1 cellular context compared by ENCODE assay signal in genomic region chr2:207286106-207286505, GRCh38.
TF ChIP-seq lines count a peak whose summit lies in the region.

No MANE protein-coding gene starts in this region.

TF ChIP-seq in GM12878, 131 proteins besides CTCF, POLR2A, EP300 and RAD21 (continued from another document and continues in another):
- peak; percentile 91; the same call in 1 of the 2 replicates for TF ChIP-seq ZBED1 (IDR thresholded peaks at IDR 0.05; ENCODE audit: borderline replicate concordance)
- peak in 1 of 2 experiments; percentile 43; a peak in 1 of 4 replicates for TF ChIP-seq ETV6 (conservative IDR thresholded peaks at IDR 0.05 in 1 of 2, IDR thresholded peaks at IDR 0.05 in 1 of 2; ENCODE audit: borderline replicate concordance in 1 of 2, low read depth in 1 of 2)
- peak; percentile 87 for TF ChIP-seq CREM (IDR thresholded peaks at IDR 0.05; ENCODE audit: low read depth)
- TF ChIP-seq NFIC (IDR thresholded peaks at IDR 0.05; ENCODE audit: low read depth, low read length): peak; percentile 97
- no peak for TF ChIP-seq ZNF24 (IDR thresholded peaks at IDR 0.05)
- no peak for TF ChIP-seq JUND (IDR thresholded peaks at IDR 0.05; ENCODE audit: low read depth, low read length)
- no peak for TF ChIP-seq LARP7 (IDR thresholded peaks at IDR 0.05)
- TF ChIP-seq PML (IDR thresholded peaks at IDR 0.05; ENCODE audit: low read length): peak; percentile 23; the same call in 1 of the 2 replicates
- TF ChIP-seq SMC3 (IDR thresholded peaks at IDR 0.05; ENCODE audit: borderline replicate concordance, low read length): no peak
- TF ChIP-seq CEBPB (IDR thresholded peaks at IDR 0.05; ENCODE audit: borderline replicate concordance in 1 of 2, low read depth in 2 of 2, low read length in 2 of 2): peak in 1 of 2 experiments; percentile 89; a peak in 1 of 4 replicates
- peak; percentile 69 for TF ChIP-seq MEF2B (IDR thresholded peaks at IDR 0.05; ENCODE audit: partially characterized antibody, poor library complexity, severe bottlenecking)
- TF ChIP-seq NR2F1 (conservative IDR thresholded peaks at IDR 0.05): peak; percentile 38; the same call in 1 of the 2 replicates
- no peak for TF ChIP-seq TAF1 (IDR thresholded peaks at IDR 0.05; ENCODE audit: borderline replicate concordance, low read depth, low read length)
- peak; percentile 43; the same call in 1 of the 2 replicates for TF ChIP-seq GABPA (IDR thresholded peaks at IDR 0.05; ENCODE audit: low read depth)
- TF ChIP-seq RELB (IDR thresholded peaks at IDR 0.05; ENCODE audit: low read depth): 0 out of 2 replicates have a peak, but pooled peaks have one; percentile 50
- peak; percentile 79 for TF ChIP-seq IKZF1 (conservative IDR thresholded peaks at IDR 0.05)
- no peak for TF ChIP-seq EZH2 (IDR thresholded peaks at IDR 0.05; ENCODE audit: borderline replicate concordance, control insufficient read depth, low read depth, low read length)
- TF ChIP-seq RCOR1 (conservative IDR thresholded peaks at IDR 0.05; ENCODE audit: low read depth, low read length): no peak
- TF ChIP-seq SP1 (IDR thresholded peaks at IDR 0.05; ENCODE audit: low read depth, low read length): peak; percentile 11
- TF ChIP-seq CREB1 (IDR thresholded peaks at IDR 0.05; ENCODE audit: low read depth): peak; percentile 58; the same call in 1 of the 2 replicates
- TF ChIP-seq, protein P1, sequence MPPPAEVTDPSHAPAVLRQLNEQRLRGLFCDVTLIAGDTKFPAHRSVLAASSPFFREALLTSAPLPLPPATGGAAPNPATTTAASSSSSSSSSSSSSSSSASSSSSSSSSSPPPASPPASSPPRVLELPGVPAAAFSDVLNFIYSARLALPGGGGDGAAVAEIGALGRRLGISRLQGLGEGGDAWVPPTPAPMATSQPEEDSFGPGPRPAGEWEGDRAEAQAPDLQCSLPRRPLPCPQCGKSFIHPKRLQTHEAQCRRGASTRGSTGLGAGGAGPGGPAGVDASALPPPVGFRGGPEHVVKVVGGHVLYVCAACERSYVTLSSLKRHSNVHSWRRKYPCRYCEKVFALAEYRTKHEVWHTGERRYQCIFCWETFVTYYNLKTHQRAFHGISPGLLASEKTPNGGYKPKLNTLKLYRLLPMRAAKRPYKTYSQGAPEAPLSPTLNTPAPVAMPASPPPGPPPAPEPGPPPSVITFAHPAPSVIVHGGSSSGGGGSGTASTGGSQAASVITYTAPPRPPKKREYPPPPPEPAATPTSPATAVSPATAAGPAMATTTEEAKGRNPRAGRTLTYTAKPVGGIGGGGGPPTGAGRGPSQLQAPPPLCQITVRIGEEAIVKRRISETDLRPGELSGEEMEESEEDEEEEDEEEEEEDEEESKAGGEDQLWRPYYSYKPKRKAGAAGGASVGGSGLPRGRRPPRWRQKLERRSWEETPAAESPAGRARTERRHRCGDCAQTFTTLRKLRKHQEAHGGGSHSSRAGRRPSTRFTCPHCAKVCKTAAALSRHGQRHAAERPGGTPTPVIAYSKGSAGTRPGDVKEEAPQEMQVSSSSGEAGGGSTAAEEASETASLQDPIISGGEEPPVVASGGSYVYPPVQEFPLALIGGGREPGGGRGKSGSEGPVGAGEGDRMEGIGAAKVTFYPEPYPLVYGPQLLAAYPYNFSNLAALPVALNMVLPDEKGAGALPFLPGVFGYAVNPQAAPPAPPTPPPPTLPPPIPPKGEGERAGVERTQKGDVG (CRISPR knock-in tag; IDR thresholded peaks at IDR 0.05): no peak
- TF ChIP-seq FOXM1 (IDR thresholded peaks at IDR 0.05; ENCODE audit: low read depth, low read length): peak; percentile 96
- TF ChIP-seq TCF7 (IDR thresholded peaks at IDR 0.05; ENCODE audit: borderline replicate concordance): peak; percentile 86
- TF ChIP-seq ATF3 (IDR thresholded peaks at IDR 0.05; ENCODE audit: borderline replicate concordance, extremely low read depth, low read depth, low read length): no peak
- no peak for TF ChIP-seq NFXL1 (IDR thresholded peaks at IDR 0.05; ENCODE audit: borderline replicate concordance)
- no peak for TF ChIP-seq POLR2AphosphoS2 (IDR thresholded peaks at IDR 0.05; ENCODE audit: low read depth, low read length)
- peak; percentile 90 for TF ChIP-seq TBL1XR1 (IDR thresholded peaks at IDR 0.05; ENCODE audit: low read depth, low read length)
- TF ChIP-seq CBFB (IDR thresholded peaks at IDR 0.05; ENCODE audit: low read depth): no peak
- peak; percentile 41 to 59; a peak in 2 of 4 replicates for TF ChIP-seq BHLHE40 (IDR thresholded peaks at IDR 0.05; ENCODE audit: borderline replicate concordance in 1 of 2, low read depth in 2 of 2, low read length in 1 of 2)
- peak; percentile 84 for TF ChIP-seq BCL11A (IDR thresholded peaks at IDR 0.05; ENCODE audit: low read depth, low read length)
- TF ChIP-seq RUNX3 (IDR thresholded peaks at IDR 0.05; ENCODE audit: low read length): peak; percentile 94
- TF ChIP-seq POLR2AphosphoS5 (IDR thresholded peaks at IDR 0.05; ENCODE audit: low read length): no peak
- peak; percentile 36 for TF ChIP-seq RELA (IDR thresholded peaks at IDR 0.05; ENCODE audit: borderline replicate concordance, partially characterized antibody)
- no peak for TF ChIP-seq BACH1 (IDR thresholded peaks at IDR 0.05; ENCODE audit: borderline replicate concordance)
- no peak for TF ChIP-seq YBX1 (IDR thresholded peaks at IDR 0.05)
- TF ChIP-seq KDM1A (IDR thresholded peaks at IDR 0.05; ENCODE audit: borderline replicate concordance): no peak
- peak in 1 of 2 experiments; percentile 65; a peak in 1 of 4 replicates for TF ChIP-seq SRF (IDR thresholded peaks at IDR 0.05; ENCODE audit: low read depth in 2 of 2, low read length in 2 of 2)
- peak; percentile 59; the same call in 1 of the 2 replicates for TF ChIP-seq MTA2 (IDR thresholded peaks at IDR 0.05; ENCODE audit: low read depth)
- TF ChIP-seq, protein P2, sequence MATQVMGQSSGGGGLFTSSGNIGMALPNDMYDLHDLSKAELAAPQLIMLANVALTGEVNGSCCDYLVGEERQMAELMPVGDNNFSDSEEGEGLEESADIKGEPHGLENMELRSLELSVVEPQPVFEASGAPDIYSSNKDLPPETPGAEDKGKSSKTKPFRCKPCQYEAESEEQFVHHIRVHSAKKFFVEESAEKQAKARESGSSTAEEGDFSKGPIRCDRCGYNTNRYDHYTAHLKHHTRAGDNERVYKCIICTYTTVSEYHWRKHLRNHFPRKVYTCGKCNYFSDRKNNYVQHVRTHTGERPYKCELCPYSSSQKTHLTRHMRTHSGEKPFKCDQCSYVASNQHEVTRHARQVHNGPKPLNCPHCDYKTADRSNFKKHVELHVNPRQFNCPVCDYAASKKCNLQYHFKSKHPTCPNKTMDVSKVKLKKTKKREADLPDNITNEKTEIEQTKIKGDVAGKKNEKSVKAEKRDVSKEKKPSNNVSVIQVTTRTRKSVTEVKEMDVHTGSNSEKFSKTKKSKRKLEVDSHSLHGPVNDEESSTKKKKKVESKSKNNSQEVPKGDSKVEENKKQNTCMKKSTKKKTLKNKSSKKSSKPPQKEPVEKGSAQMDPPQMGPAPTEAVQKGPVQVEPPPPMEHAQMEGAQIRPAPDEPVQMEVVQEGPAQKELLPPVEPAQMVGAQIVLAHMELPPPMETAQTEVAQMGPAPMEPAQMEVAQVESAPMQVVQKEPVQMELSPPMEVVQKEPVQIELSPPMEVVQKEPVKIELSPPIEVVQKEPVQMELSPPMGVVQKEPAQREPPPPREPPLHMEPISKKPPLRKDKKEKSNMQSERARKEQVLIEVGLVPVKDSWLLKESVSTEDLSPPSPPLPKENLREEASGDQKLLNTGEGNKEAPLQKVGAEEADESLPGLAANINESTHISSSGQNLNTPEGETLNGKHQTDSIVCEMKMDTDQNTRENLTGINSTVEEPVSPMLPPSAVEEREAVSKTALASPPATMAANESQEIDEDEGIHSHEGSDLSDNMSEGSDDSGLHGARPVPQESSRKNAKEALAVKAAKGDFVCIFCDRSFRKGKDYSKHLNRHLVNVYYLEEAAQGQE (IDR thresholded peaks at IDR 0.05; ENCODE audit: low read depth, low read length): no peak
- peak; percentile 64; the same call in 1 of the 2 replicates for TF ChIP-seq PAX5 (IDR thresholded peaks at IDR 0.05; ENCODE audit: borderline replicate concordance, low read depth, low read length)
- TF ChIP-seq JUNB (IDR thresholded peaks at IDR 0.05): peak; percentile 98
- TF ChIP-seq, protein P3, sequence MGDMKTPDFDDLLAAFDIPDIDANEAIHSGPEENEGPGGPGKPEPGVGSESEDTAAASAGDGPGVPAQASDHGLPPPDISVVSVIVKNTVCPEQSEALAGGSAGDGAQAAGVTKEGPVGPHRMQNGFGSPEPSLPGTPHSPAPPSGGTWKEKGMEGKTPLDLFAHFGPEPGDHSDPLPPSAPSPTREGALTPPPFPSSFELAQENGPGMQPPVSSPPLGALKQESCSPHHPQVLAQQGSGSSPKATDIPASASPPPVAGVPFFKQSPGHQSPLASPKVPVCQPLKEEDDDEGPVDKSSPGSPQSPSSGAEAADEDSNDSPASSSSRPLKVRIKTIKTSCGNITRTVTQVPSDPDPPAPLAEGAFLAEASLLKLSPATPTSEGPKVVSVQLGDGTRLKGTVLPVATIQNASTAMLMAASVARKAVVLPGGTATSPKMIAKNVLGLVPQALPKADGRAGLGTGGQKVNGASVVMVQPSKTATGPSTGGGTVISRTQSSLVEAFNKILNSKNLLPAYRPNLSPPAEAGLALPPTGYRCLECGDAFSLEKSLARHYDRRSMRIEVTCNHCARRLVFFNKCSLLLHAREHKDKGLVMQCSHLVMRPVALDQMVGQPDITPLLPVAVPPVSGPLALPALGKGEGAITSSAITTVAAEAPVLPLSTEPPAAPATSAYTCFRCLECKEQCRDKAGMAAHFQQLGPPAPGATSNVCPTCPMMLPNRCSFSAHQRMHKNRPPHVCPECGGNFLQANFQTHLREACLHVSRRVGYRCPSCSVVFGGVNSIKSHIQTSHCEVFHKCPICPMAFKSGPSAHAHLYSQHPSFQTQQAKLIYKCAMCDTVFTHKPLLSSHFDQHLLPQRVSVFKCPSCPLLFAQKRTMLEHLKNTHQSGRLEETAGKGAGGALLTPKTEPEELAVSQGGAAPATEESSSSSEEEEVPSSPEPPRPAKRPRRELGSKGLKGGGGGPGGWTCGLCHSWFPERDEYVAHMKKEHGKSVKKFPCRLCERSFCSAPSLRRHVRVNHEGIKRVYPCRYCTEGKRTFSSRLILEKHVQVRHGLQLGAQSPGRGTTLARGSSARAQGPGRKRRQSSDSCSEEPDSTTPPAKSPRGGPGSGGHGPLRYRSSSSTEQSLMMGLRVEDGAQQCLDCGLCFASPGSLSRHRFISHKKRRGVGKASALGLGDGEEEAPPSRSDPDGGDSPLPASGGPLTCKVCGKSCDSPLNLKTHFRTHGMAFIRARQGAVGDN (IDR thresholded peaks at IDR 0.05): peak; percentile 70
- TF ChIP-seq IRF4 (IDR thresholded peaks at IDR 0.05; ENCODE audit: low read depth, low read length): peak; percentile 90; the same call in 1 of the 2 replicates
- TF ChIP-seq IKZF2 (IDR thresholded peaks at IDR 0.05): peak; percentile 89 to 93
- TF ChIP-seq, protein P4, sequence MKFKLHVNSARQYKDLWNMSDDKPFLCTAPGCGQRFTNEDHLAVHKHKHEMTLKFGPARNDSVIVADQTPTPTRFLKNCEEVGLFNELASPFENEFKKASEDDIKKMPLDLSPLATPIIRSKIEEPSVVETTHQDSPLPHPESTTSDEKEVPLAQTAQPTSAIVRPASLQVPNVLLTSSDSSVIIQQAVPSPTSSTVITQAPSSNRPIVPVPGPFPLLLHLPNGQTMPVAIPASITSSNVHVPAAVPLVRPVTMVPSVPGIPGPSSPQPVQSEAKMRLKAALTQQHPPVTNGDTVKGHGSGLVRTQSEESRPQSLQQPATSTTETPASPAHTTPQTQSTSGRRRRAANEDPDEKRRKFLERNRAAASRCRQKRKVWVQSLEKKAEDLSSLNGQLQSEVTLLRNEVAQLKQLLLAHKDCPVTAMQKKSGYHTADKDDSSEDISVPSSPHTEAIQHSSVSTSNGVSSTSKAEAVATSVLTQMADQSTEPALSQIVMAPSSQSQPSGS (IDR thresholded peaks at IDR 0.05; ENCODE audit: low read length): peak; percentile 95
- no peak for TF ChIP-seq ASH2L (IDR thresholded peaks at IDR 0.05; ENCODE audit: borderline replicate concordance, low read depth)
- TF ChIP-seq, protein P5, sequence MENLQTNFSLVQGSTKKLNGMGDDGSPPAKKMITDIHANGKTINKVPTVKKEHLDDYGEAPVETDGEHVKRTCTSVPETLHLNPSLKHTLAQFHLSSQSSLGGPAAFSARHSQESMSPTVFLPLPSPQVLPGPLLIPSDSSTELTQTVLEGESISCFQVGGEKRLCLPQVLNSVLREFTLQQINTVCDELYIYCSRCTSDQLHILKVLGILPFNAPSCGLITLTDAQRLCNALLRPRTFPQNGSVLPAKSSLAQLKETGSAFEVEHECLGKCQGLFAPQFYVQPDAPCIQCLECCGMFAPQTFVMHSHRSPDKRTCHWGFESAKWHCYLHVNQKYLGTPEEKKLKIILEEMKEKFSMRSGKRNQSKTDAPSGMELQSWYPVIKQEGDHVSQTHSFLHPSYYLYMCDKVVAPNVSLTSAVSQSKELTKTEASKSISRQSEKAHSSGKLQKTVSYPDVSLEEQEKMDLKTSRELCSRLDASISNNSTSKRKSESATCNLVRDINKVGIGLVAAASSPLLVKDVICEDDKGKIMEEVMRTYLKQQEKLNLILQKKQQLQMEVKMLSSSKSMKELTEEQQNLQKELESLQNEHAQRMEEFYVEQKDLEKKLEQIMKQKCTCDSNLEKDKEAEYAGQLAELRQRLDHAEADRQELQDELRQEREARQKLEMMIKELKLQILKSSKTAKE (IDR thresholded peaks at IDR 0.05; ENCODE audit: low read depth, poor library complexity, severe bottlenecking): peak; percentile 72
- TF ChIP-seq, protein P6, sequence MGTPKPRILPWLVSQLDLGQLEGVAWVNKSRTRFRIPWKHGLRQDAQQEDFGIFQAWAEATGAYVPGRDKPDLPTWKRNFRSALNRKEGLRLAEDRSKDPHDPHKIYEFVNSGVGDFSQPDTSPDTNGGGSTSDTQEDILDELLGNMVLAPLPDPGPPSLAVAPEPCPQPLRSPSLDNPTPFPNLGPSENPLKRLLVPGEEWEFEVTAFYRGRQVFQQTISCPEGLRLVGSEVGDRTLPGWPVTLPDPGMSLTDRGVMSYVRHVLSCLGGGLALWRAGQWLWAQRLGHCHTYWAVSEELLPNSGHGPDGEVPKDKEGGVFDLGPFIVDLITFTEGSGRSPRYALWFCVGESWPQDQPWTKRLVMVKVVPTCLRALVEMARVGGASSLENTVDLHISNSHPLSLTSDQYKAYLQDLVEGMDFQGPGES (IDR thresholded peaks at IDR 0.05): no peak
- no peak for TF ChIP-seq BMI1 (IDR thresholded peaks at IDR 0.05; ENCODE audit: borderline replicate concordance)
- TF ChIP-seq EED (IDR thresholded peaks at IDR 0.05; ENCODE audit: low read depth): peak; percentile 98
- 0 out of 2 replicates have a peak, but pooled peaks have one; percentile 34 for TF ChIP-seq ZNF217 (IDR thresholded peaks at IDR 0.05)
